Comparison of ENCODE assay signal across 19 cellular contexts in genomic region chr4:140955528-140956094, GRCh38.
DNase-seq lines count a peak whose midpoint lies in the region; ATAC-seq and TF ChIP-seq lines count a peak whose summit lies in the region.
"Had no signal": no experiment of that assay in that cellular context is flagged by ENCODE, and none has a peak within 500 bp of the region (broad histone marks: within the 10 kb centered on the region; RNA-seq: fewer than 3 reads in every experiment).

No MANE protein-coding gene starts in this region.

- ATAC-seq in heart left ventricle (peak in 2 of 4 donors; percentile 12 to 35), Right ventricle myocardium inferior (no peak), aorta (ENCODE audit: low FRiP score) (no peak)
- ATAC-seq: CD8-positive, alpha-beta T cell had no signal

- H3K4me3 Mint-ChIP-seq in osteocyte (ENCODE audit: unreplicated experiment) = peak overlapping the region; percentile 30
- H3K4me3 Mint-ChIP-seq: CD8-positive, alpha-beta T cell had no signal

- no peak for DNase-seq in heart left ventricle
- no peak for DNase-seq in Right ventricle myocardium inferior (ENCODE audit: missing footprints)
- no peak for DNase-seq in esophagus squamous epithelium (lab: John Stamatoyannopoulos, UW)
- DNase-seq in osteocyte (ENCODE audit: extremely low spot score, unreplicated experiment) = no peak
- DNase-seq in tibial artery = no peak
- DNase-seq in tibial nerve (ENCODE audit: low spot score in 2 of 2) = no peak
- DNase-seq in aorta = no peak
- no peak for DNase-seq in NCI-H2081 (lab: John Stamatoyannopoulos, UW)
- DNase-seq: 8988T; CD8-positive, alpha-beta T cell; DMS79; GM23248; HCEC 1CT; KBM-7; MV-4-11; NCI-H1417 treated with DMSO at 0.1 percent for 48 hours; NCI-H2029; NCI-H2171 treated with DMSO at 0.1 percent for 48 hours had no signal

- intact Hi-C loops in heart left ventricle (cut with DNase I) = no loop called here
- intact Hi-C loops in Right ventricle myocardium inferior (cut with DNase I) = no loop called here
- intact Hi-C loops in esophagus squamous epithelium (cut with DNase I) = no loop called here
- intact Hi-C loops in tibial artery (cut with DNase I; ENCODE audit: low total_unique reads) = no loop called here
- intact Hi-C loops in aorta (cut with DNase I) = no loop called here

- H3K9me3 Mint-ChIP-seq in osteocyte (ENCODE audit: unreplicated experiment) = peaks cover 5% of the 10 kb centered on the region

- H3K4me1 ChIP-seq in heart left ventricle (peaks cover 0 to 26% (median 11%) of the 10 kb centered on the region in 12 donors), esophagus squamous epithelium (peaks cover 0 to 12% (median 3%) of the 10 kb centered on the region in 3 donors), tibial artery (peaks cover 0 to 21% (median 6%) of the 10 kb centered on the region in 4 donors), tibial nerve (peaks cover 0 to 12% (median 0%) of the 10 kb centered on the region in 4 donors), aorta (ENCODE audit: control insufficient read depth in 1 of 2, insufficient read depth in 2 of 2, low read length in 2 of 2) (peaks cover 2% of the 10 kb centered on the region in 2 donors)
- H3K4me1 ChIP-seq: BLaER1 had no signal

- no peak overlapping the region for H3K4me3 ChIP-seq in heart left ventricle
- H3K4me3 ChIP-seq in esophagus squamous epithelium = no peak overlapping the region
- no peak overlapping the region for H3K4me3 ChIP-seq in tibial artery
- no peak overlapping the region for H3K4me3 ChIP-seq in tibial nerve
- H3K4me3 ChIP-seq in aorta (ENCODE audit: low read length in 2 of 2) = no peak overlapping the region
- H3K4me3 ChIP-seq: BLaER1, GM23248 had no signal

- no peak for TF ChIP-seq CTCF in heart left ventricle (IDR thresholded peaks at IDR 0.05)
- TF ChIP-seq CTCF in esophagus squamous epithelium (IDR thresholded peaks at IDR 0.05) = no peak
- TF ChIP-seq CTCF in osteocyte (IDR thresholded peaks at IDR 0.05) = no peak
- no peak for TF ChIP-seq CTCF in tibial artery (IDR thresholded peaks at IDR 0.05)
- TF ChIP-seq CTCF in tibial nerve (IDR thresholded peaks at IDR 0.05) = no peak

- no peak for TF ChIP-seq POLR2A in heart left ventricle (IDR thresholded peaks at IDR 0.05)
- TF ChIP-seq POLR2A in esophagus squamous epithelium (IDR thresholded peaks at IDR 0.05) = no peak
- no peak for TF ChIP-seq POLR2A in tibial nerve (IDR thresholded peaks at IDR 0.05)

- H3K27me3 ChIP-seq in heart left ventricle (no peaks in the 10 kb centered on the region), esophagus squamous epithelium (no peaks in the 10 kb centered on the region), tibial artery (no peaks in the 10 kb centered on the region), tibial nerve (no peaks in the 10 kb centered on the region), aorta (ENCODE audit: control insufficient read depth in 1 of 2, insufficient read depth in 2 of 2, low read length in 1 of 2) (no peaks in the 10 kb centered on the region)
- H3K27me3 ChIP-seq: BLaER1 had no signal

- H3K36me3 Mint-ChIP-seq in osteocyte (ENCODE audit: unreplicated experiment) = peaks cover 7% of the 10 kb centered on the region
- H3K36me3 Mint-ChIP-seq: CD8-positive, alpha-beta T cell had no signal

- H3K27me3 Mint-ChIP-seq in osteocyte (ENCODE audit: unreplicated experiment) = no peaks in the 10 kb centered on the region

- no peak for TF ChIP-seq EP300 in tibial nerve (IDR thresholded peaks at IDR 0.05)

- H3K4me1 Mint-ChIP-seq in osteocyte (ENCODE audit: unreplicated experiment) = peaks cover 28% of the 10 kb centered on the region

- H3K27ac Mint-ChIP-seq in osteocyte (ENCODE audit: unreplicated experiment) = peak overlapping the region; percentile 82
- H3K27ac Mint-ChIP-seq: CD8-positive, alpha-beta T cell had no signal

- H3K27ac ChIP-seq in heart left ventricle (peak overlapping the region in 7 of 12 donors; percentile 1 to 62 (median 18)), esophagus squamous epithelium (peak overlapping the region in 3 of 4 donors; percentile 31 to 67 (median 45)), tibial artery (peak overlapping the region; percentile 14 to 32), tibial nerve (no peak overlapping the region), aorta (ENCODE audit: low read depth in 1 of 2, low read length in 2 of 2) (peak overlapping the region in 1 of 2 donors; percentile 43)
- H3K27ac ChIP-seq: BLaER1, GM23248 had no signal

- H3K9me3 ChIP-seq in heart left ventricle (peaks cover 0 to 4% (median 0%) of the 10 kb centered on the region in 12 donors), esophagus squamous epithelium (no peaks in the 10 kb centered on the region), tibial artery (no peaks in the 10 kb centered on the region), tibial nerve (peaks cover 0 to 5% (median 0%) of the 10 kb centered on the region in 4 donors), aorta (ENCODE audit: control insufficient read depth, low read length) (no peaks in the 10 kb centered on the region)

- no peaks in the 10 kb centered on the region for H3K36me3 ChIP-seq in heart left ventricle
- H3K36me3 ChIP-seq in esophagus squamous epithelium = no peaks in the 10 kb centered on the region
- no peaks in the 10 kb centered on the region for H3K36me3 ChIP-seq in tibial artery
- no peaks in the 10 kb centered on the region for H3K36me3 ChIP-seq in tibial nerve
- H3K36me3 ChIP-seq in aorta (ENCODE audit: control insufficient read depth in 1 of 2, insufficient read depth in 2 of 2, low read length in 1 of 2) = no peaks in the 10 kb centered on the region
- H3K36me3 ChIP-seq: BLaER1 had no signal

- WGBS in heart left ventricle, 4 donors = 55 to 77% (median 61%) methylated on average over 1 of the region's 1 CpG
- 50 to 56% methylated on average over 1 of the region's 1 CpG for WGBS in esophagus squamous epithelium, 2 donors
- 29 to 33% methylated on average over 1 of the region's 1 CpG for WGBS in tibial nerve, 2 donors
- WGBS in aorta, 2 donors = 0 to 6% methylated on average over 1 of the region's 1 CpG

Comparison
In these comparisons a context has a peak if more than half of its experiments do, and no peak if none do; other contexts are left out.
1. H3K27ac ChIP-seq: peak in heart left ventricle (7 of 12), esophagus squamous epithelium (3 of 4) and tibial artery (2 of 2); none in tibial nerve (0 of 4).